17 cellular contexts compared by ENCODE assay signal in genomic region chr12:108131657-108132126, GRCh38. TPM values are rescaled to one million over a fixed set of nuclear protein-coding genes. Genes with fewer than 3 reads are reported as not detected.
"Had no signal": no experiment of that assay in that cellular context is flagged by ENCODE, and none has a peak within 500 bp of the region (broad histone marks: within the 10 kb centered on the region; RNA-seq: fewer than 3 reads in every experiment).

No MANE protein-coding gene starts in this region.

- H3K27ac ChIP-seq: hepatocyte, tibial artery had no signal

- DNase-seq: activated CD4-positive, alpha-beta T cell treated with anti-CD3 and anti-CD28 coated beads for 48 hours; activated CD8-positive, alpha-beta memory T cell treated with anti-CD3 and anti-CD28 coated beads, Interleukin-2, amount 50 U/mL, for 48 hours; activated gamma-delta T cell treated with Interleukin-2 at 50 U/mL for 16 hours; amniotic stem cell; central memory CD4-positive, alpha-beta T cell; islet precursor cell; mammary epithelial cell; naive B cell; retina; T-helper 17 cell; tibial artery; uterus had no signal

- H3K4me3 Mint-ChIP-seq: activated naive CD8-positive, alpha-beta T cell; dendritic cell treated with granulocyte-macrophage colony-stimulating factor and Interleukin-4, amounts not matched to agents 40 ng/mL and 50 ng/mL, for 4 days; stimulated activated memory B cell treated with anti-CD40 and anti-IgM and Interleukin-4, amounts not matched to agents 10 μg/mL and 1 μg/mL and 100 μg/mL, for 72 hours; T-helper 17 cell had no signal

- H3K4me1 ChIP-seq: uterus had no signal

- H3K4me3 ChIP-seq: hepatocyte, tibial artery, uterus had no signal

- H3K27ac Mint-ChIP-seq: activated naive CD8-positive, alpha-beta T cell; dendritic cell treated with granulocyte-macrophage colony-stimulating factor and Interleukin-4, amounts not matched to agents 40 ng/mL and 50 ng/mL, for 4 days; naive B cell; stimulated activated memory B cell treated with anti-CD40 and anti-IgM and Interleukin-4, amounts not matched to agents 10 μg/mL and 1 μg/mL and 100 μg/mL, for 72 hours; T-helper 17 cell had no signal

- H3K27me3 ChIP-seq: uterus had no signal

- ATAC-seq: left lobe of liver; stimulated activated memory B cell treated with anti-CD40 and anti-IgM and Interleukin-4, amounts not matched to agents 10 μg/mL and 1 μg/mL and 100 μg/mL, for 72 hours; T-helper 17 cell had no signal

- H3K36me3 Mint-ChIP-seq: activated naive CD8-positive, alpha-beta T cell; stimulated activated memory B cell treated with anti-CD40 and anti-IgM and Interleukin-4, amounts not matched to agents 10 μg/mL and 1 μg/mL and 100 μg/mL, for 72 hours had no signal

- H3K36me3 ChIP-seq: tibial artery, uterus had no signal

- H3K9me3 ChIP-seq: tibial artery, uterus had no signal

- H3K9me3 Mint-ChIP-seq: dendritic cell treated with granulocyte-macrophage colony-stimulating factor and Interleukin-4, amounts not matched to agents 40 ng/mL and 50 ng/mL, for 4 days; stimulated activated memory B cell treated with anti-CD40 and anti-IgM and Interleukin-4, amounts not matched to agents 10 μg/mL and 1 μg/mL and 100 μg/mL, for 72 hours had no signal

RNA-seq across cellular contexts. Expression of gene WSCD2, which starts 2.6 kb away (rescaled TPM):
- total RNA-seq: left lobe of liver had no signal
- polyA plus RNA-seq: mammary epithelial cell had no signal
